ENCODE assay signal across 15 cellular contexts in genomic region chr2:169513926-169514325, GRCh38. TPM values are rescaled to one million over a fixed set of nuclear protein-coding genes. Genes with fewer than 3 reads are reported as not detected.
"Had no signal": no experiment of that assay in that cellular context is flagged by ENCODE, and none has a peak within 500 bp of the region (broad histone marks: within the 10 kb centered on the region; RNA-seq: fewer than 3 reads in every experiment).

No MANE protein-coding gene starts in this region.

- H3K27ac Mint-ChIP-seq: activated CD4-positive, alpha-beta T cell treated with anti-CD3 and anti-CD28 coated beads, Interleukin-2, amount 10 ng/mL, durations not matched to agents 24 days and 14 days; activated T-helper 1 cell treated with anti-CD3 and anti-CD28 coated beads, Interleukin-12 subunit alpha, Interleukin-12 subunit beta, Interleukin-2, Interleukin-4 antibody, amounts not matched to agents 30 ng/mL and 10 ng/mL and 1 ng/mL, durations not matched to agents 14 hours and 24 hours and 36 hours; endodermal cell; nephron progenitor cell; stimulated activated effector memory CD8-positive, alpha-beta T cell treated with anti-CD3 and anti-CD28 coated beads, Interleukin-12 subunit alpha, Interleukin-12 subunit beta, amount 100 ng/mL, for 72 hours; T-helper 1 cell treated with Interleukin-12 subunit alpha and Interleukin-12 subunit beta and Interleukin-4 antibody, amounts not matched to agents 30 μg/mL and 1 μg/mL, for 36 hours; WTC11 had no signal

- DNase-seq: activated CD4-positive, alpha-beta T cell treated with anti-CD3 and anti-CD28 coated beads, Interleukin-2, amount 10 ng/mL, durations not matched to agents 24 days and 14 days; activated naive CD4-positive, alpha-beta T cell; central memory CD4-positive, alpha-beta T cell; dermis blood vessel endothelial cell; endodermal cell; glutamatergic neuron; left colon; nephron progenitor cell; small intestine; transverse colon had no signal

- H3K4me3 ChIP-seq: transverse colon had no signal

- H3K4me1 ChIP-seq: transverse colon had no signal

- H3K9me3 Mint-ChIP-seq: activated CD4-positive, alpha-beta T cell treated with anti-CD3 and anti-CD28 coated beads, Interleukin-2, amount 10 ng/mL, durations not matched to agents 24 days and 14 days; activated T-helper 1 cell treated with anti-CD3 and anti-CD28 coated beads, Interleukin-12 subunit alpha, Interleukin-12 subunit beta, Interleukin-2, Interleukin-4 antibody, amounts not matched to agents 30 ng/mL and 10 ng/mL and 1 ng/mL, durations not matched to agents 14 hours and 24 hours and 36 hours; endodermal cell; nephron progenitor cell; stimulated activated effector memory CD8-positive, alpha-beta T cell treated with anti-CD3 and anti-CD28 coated beads, Interleukin-12 subunit alpha, Interleukin-12 subunit beta, amount 100 ng/mL, for 72 hours; T-helper 1 cell treated with Interleukin-12 subunit alpha and Interleukin-12 subunit beta and Interleukin-4 antibody, amounts not matched to agents 30 μg/mL and 1 μg/mL, for 36 hours; WTC11 had no signal

- H3K4me1 Mint-ChIP-seq: activated CD4-positive, alpha-beta T cell treated with anti-CD3 and anti-CD28 coated beads, Interleukin-2, amount 10 ng/mL, durations not matched to agents 24 days and 14 days; stimulated activated effector memory CD8-positive, alpha-beta T cell treated with anti-CD3 and anti-CD28 coated beads, Interleukin-12 subunit alpha, Interleukin-12 subunit beta, amount 100 ng/mL, for 72 hours had no signal

- H3K36me3 Mint-ChIP-seq: stimulated activated effector memory CD8-positive, alpha-beta T cell treated with anti-CD3 and anti-CD28 coated beads, Interleukin-12 subunit alpha, Interleukin-12 subunit beta, amount 100 ng/mL, for 72 hours; WTC11 had no signal

- H3K36me3 ChIP-seq: transverse colon had no signal

- H3K27ac ChIP-seq: transverse colon had no signal

- H3K4me3 Mint-ChIP-seq: activated CD4-positive, alpha-beta T cell treated with anti-CD3 and anti-CD28 coated beads, Interleukin-2, amount 10 ng/mL, durations not matched to agents 24 days and 14 days; activated T-helper 1 cell treated with anti-CD3 and anti-CD28 coated beads, Interleukin-12 subunit alpha, Interleukin-12 subunit beta, Interleukin-2, Interleukin-4 antibody, amounts not matched to agents 30 ng/mL and 10 ng/mL and 1 ng/mL, durations not matched to agents 14 hours and 24 hours and 36 hours; endodermal cell; nephron progenitor cell; stimulated activated effector memory CD8-positive, alpha-beta T cell treated with anti-CD3 and anti-CD28 coated beads, Interleukin-12 subunit alpha, Interleukin-12 subunit beta, amount 100 ng/mL, for 72 hours; T-helper 1 cell treated with Interleukin-12 subunit alpha and Interleukin-12 subunit beta and Interleukin-4 antibody, amounts not matched to agents 30 μg/mL and 1 μg/mL, for 36 hours; WTC11 had no signal

- H3K9me3 ChIP-seq: transverse colon had no signal

- H3K27me3 ChIP-seq: transverse colon had no signal

- ATAC-seq: left colon; stimulated activated effector memory CD8-positive, alpha-beta T cell treated with anti-CD3 and anti-CD28 coated beads, Interleukin-12 subunit alpha, Interleukin-12 subunit beta, amount 100 ng/mL, for 72 hours; WTC11 had no signal

RNA-seq across cellular contexts. Expression of gene KLHL41, which starts 4.4 kb away (rescaled TPM):
- total RNA-seq: activated T-helper 1 cell treated with anti-CD3 and anti-CD28 coated beads, Interleukin-12 subunit alpha, Interleukin-12 subunit beta, Interleukin-2, Interleukin-4 antibody, amounts not matched to agents 30 ng/mL and 10 ng/mL and 1 ng/mL, durations not matched to agents 14 hours and 24 hours and 36 hours; astrocyte; endodermal cell; WTC11 had no signal
